ENCODE assay signal across 8 cellular contexts in the genomic region with DNA sequence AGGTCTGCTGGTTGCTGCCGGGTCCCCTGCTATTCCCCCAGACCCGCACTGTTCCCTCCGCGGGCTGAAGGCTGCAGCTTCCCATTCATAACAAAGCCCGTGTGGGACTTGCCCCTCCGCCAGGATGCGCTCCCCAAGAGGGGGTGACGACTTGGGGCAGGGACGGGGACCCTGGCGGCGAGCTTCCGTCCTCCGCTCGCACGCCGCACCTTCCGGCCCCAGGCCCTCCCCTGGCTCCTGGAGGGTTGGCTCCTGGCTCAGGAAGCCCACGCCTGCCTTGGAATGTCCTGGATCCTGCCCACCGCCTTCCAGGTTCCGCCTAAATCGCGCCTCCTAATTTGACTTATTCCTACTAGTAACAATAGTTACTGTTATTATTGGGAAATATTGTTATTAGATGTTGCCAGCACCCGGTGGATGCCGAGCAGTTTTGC. TPM values are rescaled to one million over a fixed set of nuclear protein-coding genes. Genes with fewer than 3 reads are reported as not detected.
DNase-seq lines count a peak whose midpoint lies in the region; ATAC-seq lines count a peak whose summit lies in the region.

No MANE protein-coding gene starts in this region.

- no peak overlapping the region for H2AK5ac ChIP-seq in mesendoderm (ENCODE audit: low read length)

- peak overlapping the region; percentile 91 for H4K8ac ChIP-seq in mesendoderm (ENCODE audit: low read depth, low read length)

- peak overlapping the region; percentile 75 for H3K27ac Mint-ChIP-seq in stimulated activated naive B cell treated with anti-CD40 and anti-IgM and Interleukin-4, amounts not matched to agents 10 μg/mL and 1 μg/mL and 100 μg/mL, for 72 hours

- H3K9ac ChIP-seq in mesendoderm (ENCODE audit: low read length): peak overlapping the region; percentile 90

- no peaks in the 10 kb centered on the region for H3K27me3 Mint-ChIP-seq in stimulated activated naive B cell treated with anti-CD40 and anti-IgM and Interleukin-4, amounts not matched to agents 10 μg/mL and 1 μg/mL and 100 μg/mL, for 72 hours

- in situ Hi-C loops in KBM-7 (cut with MboI; ENCODE audit: low pct_unique_long_range_greater_than_20kb, low sequenced_read_pairs): no loop called here

- H3K4me3 Mint-ChIP-seq in stimulated activated naive B cell treated with anti-CD40 and anti-IgM and Interleukin-4, amounts not matched to agents 10 μg/mL and 1 μg/mL and 100 μg/mL, for 72 hours: peak overlapping the region; percentile 93 to 95

- H3K27ac ChIP-seq in ectodermal cell (ENCODE audit: insufficient read depth, low read depth, low read length, poor library complexity, severe bottlenecking) (peak overlapping the region; percentile 94), mesendoderm (ENCODE audit: low read depth, low read length) (peak overlapping the region; percentile 98)

- peak overlapping the region; percentile 38 for H2BK5ac ChIP-seq in mesendoderm (ENCODE audit: low read length)

- H3K56ac ChIP-seq in mesendoderm (ENCODE audit: low read length): peak overlapping the region; percentile 90

- peaks cover 24% of the 10 kb centered on the region for H3K79me2 ChIP-seq in mesendoderm (ENCODE audit: control insufficient read depth, insufficient read depth, low read length)

- peak overlapping the region; percentile 22 for H3K4ac ChIP-seq in mesendoderm (ENCODE audit: low read depth, low read length)

- H3K4me2 ChIP-seq in mesendoderm (ENCODE audit: low read length): peak overlapping the region; percentile 74

- H3K18ac ChIP-seq in mesendoderm (ENCODE audit: low read length): peak overlapping the region; percentile 82

- peaks cover 8% of the 10 kb centered on the region for H3K79me1 ChIP-seq in mesendoderm (ENCODE audit: low read length)

- H2BK15ac ChIP-seq in mesendoderm (replicated peaks; ENCODE audit: low read depth): no peak overlapping the region

- H2BK120ac ChIP-seq in mesendoderm (ENCODE audit: low read depth, low read length): peak overlapping the region; percentile 46

- WGBS in ectodermal cell, 2 experiments: 2 to 5% methylated on average over 20 to 22 of the region's 24 CpGs
- WGBS in mesendoderm (ENCODE audit: extremely low coverage, insufficient coverage, low lambda C conversion rate): no CpG with 5 or more reads among the region's 24 CpGs

- peak overlapping the region; percentile 94 for H3K23ac ChIP-seq in mesendoderm (ENCODE audit: low read length)

- H3K27me3 ChIP-seq in ectodermal cell (ENCODE audit: control insufficient read depth, insufficient read depth, low read length, poor library complexity, severe bottlenecking) (no peaks in the 10 kb centered on the region), mesendoderm (ENCODE audit: insufficient read depth, low read length, poor library complexity) (no peaks in the 10 kb centered on the region)

- H3K4me1 ChIP-seq in ectodermal cell (ENCODE audit: control insufficient read depth, insufficient read depth, low read length) (no peaks in the 10 kb centered on the region), mesendoderm (ENCODE audit: control insufficient read depth, low read depth, low read length) (peaks cover 2% of the 10 kb centered on the region)

- no peak overlapping the region for H4K5ac ChIP-seq in mesendoderm (ENCODE audit: low read length)

- H3K36me3 Mint-ChIP-seq in stimulated activated naive B cell treated with anti-CD40 and anti-IgM and Interleukin-4, amounts not matched to agents 10 μg/mL and 1 μg/mL and 100 μg/mL, for 72 hours: peaks cover 5 to 7% of the 10 kb centered on the region in 2 donors

- H3K9me3 Mint-ChIP-seq in stimulated activated naive B cell treated with anti-CD40 and anti-IgM and Interleukin-4, amounts not matched to agents 10 μg/mL and 1 μg/mL and 100 μg/mL, for 72 hours: no peaks in the 10 kb centered on the region

- H3K4me1 Mint-ChIP-seq in stimulated activated naive B cell treated with anti-CD40 and anti-IgM and Interleukin-4, amounts not matched to agents 10 μg/mL and 1 μg/mL and 100 μg/mL, for 72 hours: peaks cover 7 to 17% of the 10 kb centered on the region in 2 donors

- ATAC-seq in stimulated activated naive B cell treated with anti-CD40 and anti-IgM and Interleukin-4, amounts not matched to agents 10 μg/mL and 1 μg/mL and 100 μg/mL, for 72 hours (replicated peaks): peak; percentile 19 to 21

- H3K9me3 ChIP-seq in ectodermal cell (ENCODE audit: control insufficient read depth, low read length): no peaks in the 10 kb centered on the region

- H3K36me3 ChIP-seq in ectodermal cell (ENCODE audit: control insufficient read depth, insufficient read depth, low read length): no peaks in the 10 kb centered on the region
- no peaks in the 10 kb centered on the region for H3K36me3 ChIP-seq in mesendoderm (ENCODE audit: control insufficient read depth, insufficient read depth, low read length)

- DNase-seq in DMS 273 (lab: John Stamatoyannopoulos, UW; ENCODE audit: unreplicated experiment) (peak; percentile 68), DMS 273 treated with DMSO at 0.1 percent for 48 hours (lab: John Stamatoyannopoulos, UW) (no peak), KBM-7 (peak; percentile 65), mesendoderm (peak; percentile 85), T1000 (lab: John Stamatoyannopoulos, UW) (no peak)
- DNase-seq in activated CD4-positive, alpha-beta T cell treated with anti-CD3 and anti-CD28 coated beads for 24 hours (ENCODE audit: low read depth in 2 of 2): peak; percentile 33 to 41
- DNase-seq in stimulated activated naive B cell treated with anti-CD40 and anti-IgM and Interleukin-4, amounts not matched to agents 10 μg/mL and 1 μg/mL and 100 μg/mL, for 72 hours: peak; percentile 20

- H3K4me3 ChIP-seq in ectodermal cell (ENCODE audit: insufficient read depth, low read depth, low read length) (peak overlapping the region; percentile 93), mesendoderm (ENCODE audit: low read length) (peak overlapping the region; percentile 62)

RNA-seq across cellular contexts. Expression of a gene that starts 1.1 kb away (rescaled TPM):
- polyA plus RNA-seq in ectodermal cell (2013, experiment 1 of 4): 34.6 TPM
- polyA plus RNA-seq in ectodermal cell (2013, experiment 2 of 4): 28.0 TPM
- 25.0 TPM for polyA plus RNA-seq in ectodermal cell (2013, experiment 3 of 4)
- polyA plus RNA-seq in ectodermal cell (2013, experiment 4 of 4): 25.2 TPM
- polyA plus RNA-seq in mesendoderm (2013, experiment 1 of 2): 20.3 TPM
- 21.0 TPM for polyA plus RNA-seq in mesendoderm (2013, experiment 2 of 2)

RNA-seq across cellular contexts. Expression of a gene that starts 32.0 kb away (rescaled TPM):
- 0.57 TPM for polyA plus RNA-seq in ectodermal cell (2013, experiment 1 of 4)
- 0.20 TPM for polyA plus RNA-seq in ectodermal cell (2013, experiment 2 of 4)
- polyA plus RNA-seq in ectodermal cell (2013, experiment 3 of 4): 0.75 TPM
- 1.3 TPM for polyA plus RNA-seq in ectodermal cell (2013, experiment 4 of 4)
- polyA plus RNA-seq in mesendoderm (2013, experiment 1 of 2): 0.07 TPM
- polyA plus RNA-seq in mesendoderm (2013, experiment 2 of 2): 0.06 TPM

RNA-seq across cellular contexts. Expression of a gene that starts 42.0 kb away (rescaled TPM):
- 10.6 TPM for polyA plus RNA-seq in ectodermal cell (2013, experiment 1 of 4)
- polyA plus RNA-seq in ectodermal cell (2013, experiment 2 of 4): 10.8 TPM
- polyA plus RNA-seq in ectodermal cell (2013, experiment 3 of 4): 9.1 TPM
- 10.0 TPM for polyA plus RNA-seq in ectodermal cell (2013, experiment 4 of 4)
- 6.2 TPM for polyA plus RNA-seq in mesendoderm (2013, experiment 1 of 2)
- polyA plus RNA-seq in mesendoderm (2013, experiment 2 of 2): 6.5 TPM

Comparison
In these comparisons a context has a peak if more than half of its experiments do, and no peak if none do; other contexts are left out.
1. DNase-seq: peak in DMS 273 (single experiment), KBM-7 (single experiment), activated CD4-positive, alpha-beta T cell treated with anti-CD3 and anti-CD28 coated beads for 24 hours (2 of 2), mesendoderm (single experiment) and stimulated activated naive B cell treated with anti-CD40 and anti-IgM and Interleukin-4, amounts not matched to agents 10 μg/mL and 1 μg/mL and 100 μg/mL, for 72 hours (single experiment); none in DMS 273 treated with DMSO at 0.1 percent for 48 hours (single experiment) and T1000 (single experiment).